Comparison of ENCODE assay signal across 1 cellular context in the genomic region with DNA sequence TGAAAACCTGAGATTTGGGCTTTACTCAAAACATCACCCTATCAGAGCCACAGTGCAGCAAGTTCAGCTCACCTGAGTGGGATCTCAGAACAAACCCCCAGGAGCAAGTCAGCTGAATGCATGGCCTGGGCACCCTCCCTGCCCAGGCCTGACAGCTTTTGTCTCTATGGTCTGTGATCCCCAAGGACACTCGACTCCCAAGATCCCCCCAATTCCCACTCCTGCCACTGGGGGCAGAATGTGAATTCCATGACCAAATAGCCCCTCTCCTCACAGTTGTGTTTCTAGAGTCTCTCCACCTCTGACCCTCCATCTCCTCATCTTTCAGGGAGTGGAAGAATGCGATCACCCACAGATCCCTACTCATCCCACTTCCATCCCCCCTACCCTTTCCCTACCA.
TF ChIP-seq lines count a peak whose summit lies in the region.

No MANE protein-coding gene starts in this region.

TF ChIP-seq in IMR-90, 13 proteins besides CTCF, POLR2A, EP300 and RAD21:
- TF ChIP-seq, protein P1, sequence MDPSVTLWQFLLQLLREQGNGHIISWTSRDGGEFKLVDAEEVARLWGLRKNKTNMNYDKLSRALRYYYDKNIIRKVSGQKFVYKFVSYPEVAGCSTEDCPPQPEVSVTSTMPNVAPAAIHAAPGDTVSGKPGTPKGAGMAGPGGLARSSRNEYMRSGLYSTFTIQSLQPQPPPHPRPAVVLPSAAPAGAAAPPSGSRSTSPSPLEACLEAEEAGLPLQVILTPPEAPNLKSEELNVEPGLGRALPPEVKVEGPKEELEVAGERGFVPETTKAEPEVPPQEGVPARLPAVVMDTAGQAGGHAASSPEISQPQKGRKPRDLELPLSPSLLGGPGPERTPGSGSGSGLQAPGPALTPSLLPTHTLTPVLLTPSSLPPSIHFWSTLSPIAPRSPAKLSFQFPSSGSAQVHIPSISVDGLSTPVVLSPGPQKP (IDR thresholded peaks at IDR 0.05; ENCODE audit: borderline replicate concordance, low read depth, low read length), result no peak
- TF ChIP-seq MAFK (IDR thresholded peaks at IDR 0.05; ENCODE audit: low read depth, low read length) (no peak), FOS (IDR thresholded peaks at IDR 0.05; ENCODE audit: low read depth, low read length) (no peak), BHLHE40 (IDR thresholded peaks at IDR 0.05; ENCODE audit: low read depth, low read length) (no peak), RCOR1 (IDR thresholded peaks at IDR 0.05; ENCODE audit: insufficient replicate concordance, low read length) (no peak), RFX5 (IDR thresholded peaks at IDR 0.05; ENCODE audit: low read depth, low read length) (no peak), CHD1 (IDR thresholded peaks at IDR 0.05; ENCODE audit: low read depth, low read length) (no peak), MXI1 (IDR thresholded peaks at IDR 0.05; ENCODE audit: borderline replicate concordance, low read depth, low read length) (no peak), CEBPB (IDR thresholded peaks at IDR 0.05; ENCODE audit: low read depth, low read length) (no peak), MAZ (IDR thresholded peaks at IDR 0.05; ENCODE audit: borderline replicate concordance, low read depth, low read length) (no peak), SMC3 (IDR thresholded peaks at IDR 0.05; ENCODE audit: low read depth, low read length) (no peak), NFE2L2 (IDR thresholded peaks at IDR 0.05; ENCODE audit: low read depth, low read length) (no peak)
- TF ChIP-seq, protein P2, sequence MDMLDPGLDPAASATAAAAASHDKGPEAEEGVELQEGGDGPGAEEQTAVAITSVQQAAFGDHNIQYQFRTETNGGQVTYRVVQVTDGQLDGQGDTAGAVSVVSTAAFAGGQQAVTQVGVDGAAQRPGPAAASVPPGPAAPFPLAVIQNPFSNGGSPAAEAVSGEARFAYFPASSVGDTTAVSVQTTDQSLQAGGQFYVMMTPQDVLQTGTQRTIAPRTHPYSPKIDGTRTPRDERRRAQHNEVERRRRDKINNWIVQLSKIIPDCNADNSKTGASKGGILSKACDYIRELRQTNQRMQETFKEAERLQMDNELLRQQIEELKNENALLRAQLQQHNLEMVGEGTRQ (IDR thresholded peaks at IDR 0.05; ENCODE audit: low read depth, low read length), result no peak
